Comparison of ENCODE assay signal across 8 cellular contexts in the genomic region with DNA sequence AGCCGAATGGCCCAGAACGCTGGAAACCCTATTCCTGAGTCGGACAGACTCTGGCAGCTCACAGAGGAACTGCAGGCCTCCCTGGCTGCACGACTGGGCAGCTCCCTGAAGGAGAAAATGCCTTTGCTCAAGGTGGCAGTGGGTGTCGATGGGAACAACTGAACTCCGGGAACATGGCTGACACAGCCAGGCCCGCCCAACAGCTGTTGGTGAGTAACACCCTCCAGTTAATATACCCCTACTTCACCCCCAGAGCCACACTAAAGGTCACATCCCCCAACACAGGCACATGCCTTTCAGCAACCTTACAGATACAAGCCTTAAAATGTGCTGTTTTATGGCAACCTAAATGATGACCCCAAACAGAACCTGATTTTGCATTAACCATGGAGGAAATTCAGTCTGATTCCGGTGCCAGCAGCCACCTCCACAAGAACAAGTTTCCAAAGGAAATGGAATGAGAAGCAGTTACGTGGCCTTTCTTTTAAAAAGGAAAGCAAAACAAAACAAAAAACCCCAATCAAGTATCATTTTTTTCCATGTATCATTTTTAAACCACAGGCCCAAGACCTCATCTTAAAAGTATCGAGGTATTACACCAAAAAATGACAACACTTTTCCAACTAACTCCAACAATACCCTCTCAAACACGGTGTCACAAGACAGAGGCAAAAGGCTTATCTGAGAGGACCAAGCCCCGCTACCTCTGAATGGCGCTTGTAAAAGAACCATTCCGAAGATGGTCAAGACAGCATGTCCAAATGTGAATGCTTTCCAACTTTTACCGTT. TPM values are rescaled to one million over a fixed set of nuclear protein-coding genes. Genes with fewer than 3 reads are reported as not detected.
A peak's percentile ranks its signal among the peaks of the same experiment; 100 is the strongest.
DNase-seq lines count a peak whose midpoint lies in the region; ATAC-seq and TF ChIP-seq lines count a peak whose summit lies in the region.

No MANE protein-coding gene starts in this region.

- peak overlapping the region; percentile 77 for H3K4me3 ChIP-seq in HAP-1

- in situ Hi-C loops in HAP-1 (cut with MboI; ENCODE audit: low sequenced_read_pairs), result loop anchor here (10.0 kb wide), 1 partner anchor 203 kb away; no protein-coding TSS in a partner anchor

- H3K9me3 ChIP-seq in HAP-1, result no peaks in the 10 kb centered on the region

- peak; percentile 40 to 51 for DNase-seq in HAP-1 (ENCODE audit: low spot score in 2 of 2)
- peak; percentile 65 for DNase-seq in cerebellar cortex (ENCODE audit: low spot score)
- DNase-seq in left lobe of liver (ENCODE audit: low spot score), result peak; percentile 57
- peak; percentile 22 to 36 (median 23) for DNase-seq in stimulated activated CD4-positive, alpha-beta T cell treated with anti-CD3 and anti-CD28 coated beads, TNF-alpha, amount 100 ng/mL, for 4 hours (ENCODE audit: low read depth in 3 of 3)
- no peak for DNase-seq in NCI-H510A (lab: John Stamatoyannopoulos, UW)
- DNase-seq in NOMO-1 (lab: John Stamatoyannopoulos, UW; ENCODE audit: unreplicated experiment in 2 of 2), result no peak
- no peak for DNase-seq in putamen (ENCODE audit: low spot score)

- peak overlapping the region; percentile 85 for H3K27ac ChIP-seq in VCaP

- peaks cover 49% of the 10 kb centered on the region for H3K4me1 ChIP-seq in HAP-1

- H3K27me3 ChIP-seq in HAP-1 (ENCODE audit: low read depth), result no peaks in the 10 kb centered on the region

- TF ChIP-seq CTCF in VCaP (conservative IDR thresholded peaks at IDR 0.05), result no peak

- peak; percentile 3 for ATAC-seq in left lobe of liver

- peaks cover 6% of the 10 kb centered on the region; the same call in 1 of the 2 replicates for H3K36me3 ChIP-seq in HAP-1 (replicated peaks)

RNA-seq across cellular contexts. Expression of a gene that starts 3.1 kb away (rescaled TPM):
- total RNA-seq in left lobe of liver, result 35.5 TPM

Comparison
In these comparisons a context has a peak if more than half of its experiments do, and no peak if none do; other contexts are left out.
1. DNase-seq: peak in HAP-1 (2 of 2), cerebellar cortex (single experiment), left lobe of liver (single experiment) and stimulated activated CD4-positive, alpha-beta T cell treated with anti-CD3 and anti-CD28 coated beads, TNF-alpha, amount 100 ng/mL, for 4 hours (3 of 3); none in NCI-H510A (single experiment), NOMO-1 (0 of 2) and putamen (single experiment).